In the genomic region with DNA sequence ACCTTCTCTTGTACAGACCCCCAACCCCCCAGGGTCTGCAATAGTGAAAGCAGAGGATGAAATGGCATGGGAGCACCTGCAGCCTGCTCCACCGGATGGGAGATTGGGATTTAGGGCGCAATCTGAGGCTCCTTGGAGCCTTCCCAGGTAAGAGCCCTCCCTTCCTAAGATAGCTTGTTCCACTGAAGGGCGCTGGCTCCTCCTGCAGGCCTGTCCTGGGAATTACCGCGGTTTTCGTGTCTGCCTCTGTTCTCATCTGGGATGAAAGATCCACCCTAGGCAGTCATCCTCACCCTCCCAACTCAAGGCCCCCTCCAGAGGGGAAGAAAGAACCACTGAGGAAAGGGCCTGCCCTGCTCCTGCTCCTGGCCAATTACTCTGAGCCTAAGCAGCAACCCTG, we compare ENCODE assay signal across 9 cellular contexts.
DNase-seq lines count a peak whose midpoint lies in the region; ATAC-seq and TF ChIP-seq lines count a peak whose summit lies in the region.
"Had no signal": no experiment of that assay in that cellular context is flagged by ENCODE, and none has a peak within 500 bp of the region (broad histone marks: within the 10 kb centered on the region; RNA-seq: fewer than 3 reads in every experiment).

No MANE protein-coding gene starts in this region.

- peaks cover 0 to 14% (median 0%) of the 10 kb centered on the region in 9 donors for H3K27me3 ChIP-seq in heart left ventricle
- no peaks in the 10 kb centered on the region for H3K27me3 ChIP-seq in Panc1 (ENCODE audit: control insufficient read depth, insufficient read depth, low read length)
- H3K27me3 ChIP-seq in sigmoid colon: no peaks in the 10 kb centered on the region

- no TSS peak for BruUV-seq in Panc1 (replicated peaks; lab: Mats Ljungman, UMichigan)

- H3K36me3 ChIP-seq in heart left ventricle (no peaks in the 10 kb centered on the region), Panc1 (ENCODE audit: control insufficient read depth, insufficient read depth, low read length) (no peaks in the 10 kb centered on the region), sigmoid colon (no peaks in the 10 kb centered on the region)

- TF ChIP-seq CTCF in heart left ventricle (IDR thresholded peaks at IDR 0.05) (peak in 10 of 12 donors; percentile 20 to 45 (median 34)), Panc1 (IDR thresholded peaks at IDR 0.05) (peak; percentile 89), fibroblast of pulmonary artery (IDR thresholded peaks at IDR 0.05; ENCODE audit: low read length, missing control alignments) (peak; percentile 1), sigmoid colon (IDR thresholded peaks at IDR 0.05) (peak in 3 of 4 experiments; percentile 28 to 47 (median 32))

- no peak overlapping the region for H3K4me3 ChIP-seq in heart left ventricle
- H3K4me3 ChIP-seq in Panc1 (ENCODE audit: low read depth in 2 of 2, low read length in 2 of 2): no peak overlapping the region
- H3K4me3 ChIP-seq in fibroblast of pulmonary artery (replicated peaks; ENCODE audit: low read depth, low read length): no peak overlapping the region
- H3K4me3 ChIP-seq in sigmoid colon: no peak overlapping the region
- H3K4me3 ChIP-seq: skin epidermis had no signal

- H3K27ac ChIP-seq in heart left ventricle: no peak overlapping the region
- no peak overlapping the region for H3K27ac ChIP-seq in Panc1 (ENCODE audit: low read length)
- no peak overlapping the region for H3K27ac ChIP-seq in sigmoid colon
- H3K27ac ChIP-seq: skin epidermis had no signal

- intact Hi-C loops in heart left ventricle (cut with DNase I): no loop called here
- intact Hi-C loops in Right ventricle myocardium inferior (cut with DNase I): no loop called here
- intact Hi-C loops in Panc1 (cut with micrococcal nuclease; ENCODE audit: unreplicated experiment): loop anchor here (5.0 kb wide), 1 partner anchor 868 kb away; no protein-coding TSS in a partner anchor
- intact Hi-C loops in sigmoid colon (cut with DNase I): no loop called here

- H3K4me1 ChIP-seq in heart left ventricle (no peaks in the 10 kb centered on the region), Panc1 (ENCODE audit: control insufficient read depth, insufficient read depth, low read length) (no peaks in the 10 kb centered on the region), sigmoid colon (no peaks in the 10 kb centered on the region)

- DNase-seq in heart left ventricle (no peak), Right ventricle myocardium inferior (ENCODE audit: missing footprints) (no peak), Panc1 (ENCODE audit: low read depth, low spot score) (peak; percentile 10), fibroblast of pulmonary artery (ENCODE audit: low read depth) (peak; percentile 0), sigmoid colon (no peak), NCI-H446 treated with DMSO at 0.1 percent for 48 hours (lab: John Stamatoyannopoulos, UW) (no peak), foreskin melanocyte (no peak)

- CTCF ChIA-PET in Panc1 (lab: Charles Lee): interaction anchor here (0.6 kb wide), 1 partner anchor 457 kb away, joined by 3 read pairs; no protein-coding TSS in a partner anchor

- no peak for TF ChIP-seq EP300 in sigmoid colon (IDR thresholded peaks at IDR 0.05)

- in situ Hi-C loops in Panc1 (cut with HindIII; ENCODE audit: low pct_unique_long_range_greater_than_20kb, low sequenced_read_pairs): no loop called here

- POLR2A ChIA-PET in Panc1 (lab: Charles Lee): no interaction called here

- WGBS in heart left ventricle, 4 donors: 5 to 16% (median 10%) methylated on average over 6 of the region's 6 CpGs
- 0 to 4% methylated on average over 6 of the region's 6 CpGs for WGBS in sigmoid colon, 2 donors

- no peak for ATAC-seq in heart left ventricle
- no peak for ATAC-seq in Right ventricle myocardium inferior
- ATAC-seq in HG03095 (IDR thresholded peaks at IDR 0.05; ENCODE audit: unreplicated experiment): peak; percentile 55
- ATAC-seq in Panc1: peak; percentile 83

- no peak for TF ChIP-seq POLR2A in heart left ventricle (IDR thresholded peaks at IDR 0.05)
- no peak for TF ChIP-seq POLR2A in sigmoid colon (IDR thresholded peaks at IDR 0.05)

- H3K9me3 ChIP-seq in heart left ventricle (no peaks in the 10 kb centered on the region), Panc1 (ENCODE audit: control insufficient read depth, insufficient read depth, low read depth, low read length) (no peaks in the 10 kb centered on the region), sigmoid colon (no peaks in the 10 kb centered on the region)

Comparison
In these comparisons a context has a peak if more than half of its experiments do, and no peak if none do; other contexts are left out.
1. ATAC-seq: peak in HG03095 (single experiment) and Panc1 (single experiment); none in heart left ventricle (0 of 4) and Right ventricle myocardium inferior (single experiment).
2. DNase-seq: peak in Panc1 (single experiment) and fibroblast of pulmonary artery (single experiment); none in heart left ventricle (0 of 5), Right ventricle myocardium inferior (single experiment), sigmoid colon (single experiment), NCI-H446 treated with DMSO at 0.1 percent for 48 hours (single experiment) and foreskin melanocyte (single experiment).
3. CTCF ChIP-seq: peak in every context shown above with its lines; median percentile 89 in Panc1; 34 in heart left ventricle; 32 in sigmoid colon; 1 in fibroblast of pulmonary artery.